ENCODE assay signal across 8 cellular contexts in the genomic region with DNA sequence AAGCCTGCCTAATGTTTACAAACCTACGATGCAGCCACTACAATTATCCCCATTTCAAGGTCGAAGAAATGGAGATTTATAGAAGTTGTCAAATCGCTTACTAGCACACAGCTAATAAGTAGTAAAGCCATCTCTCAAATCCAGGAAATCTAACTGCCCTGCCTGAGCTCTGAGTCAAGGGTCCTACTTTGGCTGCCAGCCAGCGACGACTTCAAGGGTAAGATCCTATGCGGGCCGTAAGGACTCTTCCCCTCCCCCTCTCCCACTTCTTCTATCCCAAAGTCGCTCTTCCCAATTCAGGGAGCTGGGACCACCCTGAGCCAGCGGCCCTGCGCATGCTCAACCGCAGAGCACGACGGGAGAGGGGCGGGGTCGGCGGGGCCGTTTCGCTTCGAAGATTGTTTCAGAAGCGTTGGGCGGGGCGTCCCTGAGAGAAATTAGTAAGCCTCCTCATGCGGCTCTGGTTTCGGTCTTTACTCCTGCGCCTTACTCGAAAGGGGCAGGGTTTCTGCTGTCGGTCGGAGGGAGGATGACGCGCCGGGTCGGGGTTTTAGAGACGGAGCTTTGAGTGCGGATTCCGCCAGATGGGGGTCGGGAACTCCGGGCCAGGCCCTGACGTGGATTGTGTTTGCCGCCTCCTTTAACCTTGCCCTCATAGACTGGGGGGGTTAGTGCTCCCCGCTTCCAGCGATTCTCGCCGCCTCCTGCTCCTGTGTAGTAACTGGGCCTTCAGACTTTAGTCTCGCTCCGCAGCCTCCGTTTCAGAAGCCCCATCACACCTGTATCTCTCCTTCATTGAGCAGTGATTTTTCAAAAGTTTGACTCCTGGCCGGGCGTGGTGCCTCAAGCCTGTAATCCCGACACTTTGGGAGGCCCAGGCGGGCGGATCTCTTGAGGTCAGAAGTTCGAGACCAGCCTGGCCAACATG. TPM values are rescaled to one million over a fixed set of nuclear protein-coding genes. Genes with fewer than 3 reads are reported as not detected.
DNase-seq lines count a peak whose midpoint lies in the region; FAIRE-seq and TF ChIP-seq lines count a peak whose summit lies in the region.

ZMYM1 (plus strand) TSS at position 383 of the 928 bp plus-strand sequence. CDS start 14,603 bp downstream, outside the sequence.

- H3K27ac ChIP-seq in substantia nigra (ENCODE audit: low read depth, low read length, poor library complexity, severe bottlenecking), result peak within 1 kb of the TSS; percentile 77

- H3K4me3 Mint-ChIP-seq in activated naive CD4-positive, alpha-beta T cell treated with anti-CD3 and anti-CD28 coated beads for 36 hours, result peak within 1 kb of the TSS; percentile 92

- peak; percentile 69; the same call in 1 of the 2 replicates for TF ChIP-seq POLR2A in H54 (IDR thresholded peaks at IDR 0.05; ENCODE audit: low read depth, low read length)

- FAIRE-seq in H54 (lab: Jason Lieb, UNC), result no peak

- H3K9me3 Mint-ChIP-seq in activated naive CD4-positive, alpha-beta T cell treated with anti-CD3 and anti-CD28 coated beads for 36 hours, result no peaks in the 10 kb centered on the region

- peaks cover 32% of the 10 kb centered on the region for H3K4me1 Mint-ChIP-seq in activated naive CD4-positive, alpha-beta T cell treated with anti-CD3 and anti-CD28 coated beads for 36 hours (ENCODE audit: low read depth)

- peaks cover 3% of the 10 kb centered on the region for H3K27me3 Mint-ChIP-seq in activated naive CD4-positive, alpha-beta T cell treated with anti-CD3 and anti-CD28 coated beads for 36 hours (ENCODE audit: low read depth)

- CTCF ChIA-PET in activated naive CD4-positive, alpha-beta T cell treated with anti-CD3 and anti-CD28 coated beads for 36 hours (lab: Charles Lee), result interaction anchor here (0.6 kb wide), 1 partner anchor 78 kb away, joined by 4 read pairs; no protein-coding TSS in a partner anchor

- intact Hi-C loops in activated naive CD4-positive, alpha-beta T cell treated with anti-CD3 and anti-CD28 coated beads for 36 hours (cut with micrococcal nuclease), result loop anchor here (1.0 to 2.0 kb wide), 4 partner anchors 48 to 220 kb away; partner anchors contain the start of genes SFPQ, SMIM12, TMEM35B and ZMYM6

- peak within 1 kb of the TSS; percentile 97 for H3K27ac Mint-ChIP-seq in activated naive CD4-positive, alpha-beta T cell treated with anti-CD3 and anti-CD28 coated beads for 36 hours

- no peaks in the 10 kb centered on the region for H3K36me3 Mint-ChIP-seq in activated naive CD4-positive, alpha-beta T cell treated with anti-CD3 and anti-CD28 coated beads for 36 hours (ENCODE audit: low read depth)

- DNase-seq in ELR (ENCODE audit: low read depth), result peak; percentile 88
- peak; percentile 54 for DNase-seq in H54 (ENCODE audit: insufficient read length, low spot score)
- peak; percentile 86 for DNase-seq in M059J (ENCODE audit: low read depth)
- DNase-seq in SHP77 treated with DMSO at 0.1 percent for 48 hours (lab: John Stamatoyannopoulos, UW), result peak; percentile 48
- DNase-seq in activated naive CD4-positive, alpha-beta T cell treated with anti-CD3 and anti-CD28 coated beads for 36 hours, result peak; percentile 95
- DNase-seq in germinal center (ENCODE audit: low spot score), result peak; percentile 88
- DNase-seq in non-pigmented ciliary epithelial cell (ENCODE audit: low read depth), result peak; percentile 37
- DNase-seq in substantia nigra (lab: John Stamatoyannopoulos, UW), result peak in 47 of 49 donors; percentile 13 to 88 (median 70)

RNA-seq across cellular contexts. Expression of gene ZMYM1, which starts in this region (rescaled TPM):
- total RNA-seq in M059J (2014; rRNA removed; shearing (Covaris generic)), result 23.1 and 28.1 TPM in 2 replicates
- total RNA-seq in activated naive CD4-positive, alpha-beta T cell treated with anti-CD3 and anti-CD28 coated beads for 36 hours, result 1 to 10 TPM; 7.3 to 7.9 TPM

Comparison
In these comparisons a context has a peak if more than half of its experiments do, and no peak if none do; other contexts are left out.
1. Peak in every context shown above with its lines: DNase-seq and H3K27ac ChIP-seq.
2. DNase-seq: peak in every context shown above with its lines; median percentile 95 in activated naive CD4-positive, alpha-beta T cell treated with anti-CD3 and anti-CD28 coated beads for 36 hours; 88 in ELR; 88 in germinal center; 86 in M059J; 70 in substantia nigra; 54 in H54; 48 in SHP77 treated with DMSO at 0.1 percent for 48 hours; 37 in non-pigmented ciliary epithelial cell.